ENCODE assay signal across 14 cellular contexts in genomic region chr5:55913396-55914140, GRCh38.
DNase-seq lines count a peak whose midpoint lies in the region; ATAC-seq and TF ChIP-seq lines count a peak whose summit lies in the region.
"Had no signal": no experiment of that assay in that cellular context is flagged by ENCODE, and none has a peak within 500 bp of the region (broad histone marks: within the 10 kb centered on the region; RNA-seq: fewer than 3 reads in every experiment).

No MANE protein-coding gene starts in this region.

- no peak for TF ChIP-seq POLR2A in upper lobe of left lung (IDR thresholded peaks at IDR 0.05)

- H3K27ac ChIP-seq in upper lobe of left lung = no peak overlapping the region
- H3K27ac ChIP-seq: epithelial cell of prostate, ovary had no signal

- no peak overlapping the region for H3K4me3 ChIP-seq in upper lobe of left lung
- H3K4me3 ChIP-seq: HAP-1, ovary had no signal

- TF ChIP-seq EP300 in upper lobe of left lung (IDR thresholded peaks at IDR 0.05) = no peak

- ATAC-seq in GM19397 (IDR thresholded peaks at IDR 0.05; ENCODE audit: unreplicated experiment) (peak; percentile 40), HG02798 (IDR thresholded peaks at IDR 0.05; ENCODE audit: poor library complexity, unreplicated experiment) (peak; percentile 31), HG03469 (IDR thresholded peaks at IDR 0.05; ENCODE audit: unreplicated experiment) (peak; percentile 14), Right ventricle myocardium superior (ENCODE audit: poor library complexity) (no peak), upper lobe of left lung (ENCODE audit: low FRiP score in 2 of 2) (no peak)

- intact Hi-C loops in Right ventricle myocardium superior (cut with DNase I) = no loop called here

- no peaks in the 10 kb centered on the region for H3K27me3 ChIP-seq in upper lobe of left lung
- H3K27me3 ChIP-seq: ovary had no signal

- no peak for TF ChIP-seq CTCF in upper lobe of left lung (IDR thresholded peaks at IDR 0.05)

- no peaks in the 10 kb centered on the region for H3K36me3 ChIP-seq in upper lobe of left lung
- H3K36me3 ChIP-seq: HAP-1, ovary had no signal

- WGBS in upper lobe of left lung, 2 donors = 81 to 91% methylated on average over 3 to 9 of the region's 9 CpGs

- H3K9me3 ChIP-seq in upper lobe of left lung = no peaks in the 10 kb centered on the region
- H3K9me3 ChIP-seq: HAP-1, ovary had no signal

- DNase-seq in AG20443 (ENCODE audit: low spot score) (no peak), Right ventricle myocardium superior (no peak), upper lobe of left lung (no peak), NCI-H524 treated with DMSO at 0.1 percent for 48 hours (lab: John Stamatoyannopoulos, UW) (no peak)
- DNase-seq: activated CD4-positive, alpha-beta T cell treated with anti-CD3 and anti-CD28 coated beads for 48 hours; activated effector memory CD4-positive, alpha-beta T cell treated with Interleukin-2 at 50 U/mL for 16 hours; KG1; NCI-H2081; ovary had no signal

- H3K4me1 ChIP-seq in upper lobe of left lung = no peaks in the 10 kb centered on the region
- H3K4me1 ChIP-seq: HAP-1 had no signal

Comparison
In these comparisons a context has a peak if more than half of its experiments do, and no peak if none do; other contexts are left out.
1. ATAC-seq: peak in GM19397 (single experiment), HG02798 (single experiment) and HG03469 (single experiment); none in Right ventricle myocardium superior (single experiment) and upper lobe of left lung (0 of 2).